8 cellular contexts compared by ENCODE assay signal in the genomic region with DNA sequence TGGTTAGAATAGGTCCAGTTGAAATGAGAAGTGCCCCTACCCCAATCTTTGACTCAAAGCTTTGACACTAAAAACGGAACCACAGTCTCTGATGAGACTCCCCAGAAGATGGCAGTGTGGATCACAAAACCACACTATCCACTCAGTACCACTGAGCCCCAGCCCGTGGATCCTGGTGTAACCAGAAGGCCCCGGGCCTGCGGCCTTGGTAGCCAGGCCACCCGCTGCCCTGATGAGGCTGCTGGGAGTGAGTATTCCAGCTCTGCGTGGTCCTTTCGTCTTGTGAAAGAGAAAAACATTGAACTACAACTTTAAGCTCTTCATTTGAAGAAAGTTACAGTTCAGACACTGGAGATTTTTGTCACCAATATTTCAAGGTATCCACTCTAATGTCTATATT. TPM values are rescaled to one million over a fixed set of nuclear protein-coding genes. Genes with fewer than 3 reads are reported as not detected.
A peak's percentile ranks its signal among the peaks of the same experiment; 100 is the strongest.
DNase-seq lines count a peak whose midpoint lies in the region; ATAC-seq, FAIRE-seq and TF ChIP-seq lines count a peak whose summit lies in the region.

No MANE protein-coding gene starts in this region.

- intact Hi-C loops in CD4-positive, alpha-beta T cell (cut with DNase I, micrococcal nuclease), result loop anchor here (1.0 to 5.0 kb wide), 9 partner anchors 237 to 1636 kb away; no protein-coding TSS in a partner anchor
- intact Hi-C loops in activated CD4-positive, alpha-beta T cell treated with anti-CD3 and anti-CD28 coated beads for 36 hours (cut with DNase I, micrococcal nuclease), result loop anchor here (1.0 to 10.0 kb wide), 4 partner anchors 233 to 1536 kb away; no protein-coding TSS in a partner anchor

- DNase-seq in CD4-positive, alpha-beta T cell, result peak; percentile 28 to 54 (median 42)
- peak; percentile 90 for DNase-seq in H54 (ENCODE audit: insufficient read length, low spot score)
- DNase-seq in NCI-H2227 (lab: John Stamatoyannopoulos, UW; ENCODE audit: unreplicated experiment), result peak; percentile 75
- DNase-seq in activated CD4-positive, alpha-beta T cell treated with anti-CD3 and anti-CD28 coated beads for 36 hours, result peak; percentile 71
- DNase-seq in cerebellum (ENCODE audit: low spot score), result peak; percentile 78
- peak in 3 of 4 experiments; percentile 7 to 30 (median 30) for DNase-seq in stimulated activated CD4-positive, alpha-beta T cell treated with anti-CD3 and anti-CD28 coated beads, Interleukin-1b, Interleukin-23, amount 100 ng/mL, for 24 hours (ENCODE audit: low read depth in 4 of 4, low spot score in 1 of 4)

- no peak overlapping the region for H3K27ac Mint-ChIP-seq in CD4-positive, alpha-beta T cell
- no peak overlapping the region for H3K27ac Mint-ChIP-seq in activated CD4-positive, alpha-beta T cell treated with anti-CD3 and anti-CD28 coated beads for 36 hours

- POLR2A ChIA-PET in CD4-positive, alpha-beta T cell (lab: Charles Lee), result interaction anchor here (0.8 to 1.7 kb wide), 6 partner anchors 12 to 451 kb away, joined by 3 to 8 read pairs (median 3); no protein-coding TSS in a partner anchor
- POLR2A ChIA-PET in activated CD4-positive, alpha-beta T cell treated with anti-CD3 and anti-CD28 coated beads for 36 hours (lab: Charles Lee), result no interaction called here

- H3K4me3 Mint-ChIP-seq in CD4-positive, alpha-beta T cell, result no peak overlapping the region
- H3K4me3 Mint-ChIP-seq in activated CD4-positive, alpha-beta T cell treated with anti-CD3 and anti-CD28 coated beads for 36 hours, result no peak overlapping the region

- no peak overlapping the region for H3K27ac ChIP-seq in CD4-positive, alpha-beta T cell (ENCODE audit: low read depth, low read length)
- H3K27ac ChIP-seq in layer of hippocampus (ENCODE audit: low read depth, low read length), result peak overlapping the region; percentile 38

- H3K9me3 ChIP-seq in CD4-positive, alpha-beta T cell (ENCODE audit: control insufficient read depth, low read length), result no peaks in the 10 kb centered on the region

- H3K36me3 Mint-ChIP-seq in CD4-positive, alpha-beta T cell (ENCODE audit: low read depth), result no peaks in the 10 kb centered on the region
- H3K36me3 Mint-ChIP-seq in activated CD4-positive, alpha-beta T cell treated with anti-CD3 and anti-CD28 coated beads for 36 hours (ENCODE audit: low read depth), result no peaks in the 10 kb centered on the region

- peak; percentile 95 for FAIRE-seq in H54 (lab: Jason Lieb, UNC)

- no peak for TF ChIP-seq POLR2A in H54 (IDR thresholded peaks at IDR 0.05; ENCODE audit: low read depth, low read length)

- H3K27me3 Mint-ChIP-seq in CD4-positive, alpha-beta T cell, result peaks cover 24% of the 10 kb centered on the region
- peaks cover 21% of the 10 kb centered on the region for H3K27me3 Mint-ChIP-seq in activated CD4-positive, alpha-beta T cell treated with anti-CD3 and anti-CD28 coated beads for 36 hours

- CTCF ChIA-PET in CD4-positive, alpha-beta T cell (lab: Charles Lee), result interaction anchor here (0.6 to 3.2 kb wide), 13 partner anchors 9 to 1636 kb away, joined by 3 to 80 read pairs (median 3); no protein-coding TSS in a partner anchor
- CTCF ChIA-PET in activated CD4-positive, alpha-beta T cell treated with anti-CD3 and anti-CD28 coated beads for 36 hours (lab: Charles Lee), result interaction anchor here (0.6 to 5.0 kb wide), 28 partner anchors 9 to 1536 kb away, joined by 3 to 106 read pairs (median 3); a partner anchor contains a TSS

- no peaks in the 10 kb centered on the region for H3K27me3 ChIP-seq in CD4-positive, alpha-beta T cell (ENCODE audit: control insufficient read depth, insufficient read depth, low read length)
- H3K27me3 ChIP-seq in layer of hippocampus (ENCODE audit: control insufficient read depth, insufficient read depth, low read length), result no peaks in the 10 kb centered on the region

- no peaks in the 10 kb centered on the region for H3K4me1 Mint-ChIP-seq in CD4-positive, alpha-beta T cell (ENCODE audit: low read depth)
- H3K4me1 Mint-ChIP-seq in activated CD4-positive, alpha-beta T cell treated with anti-CD3 and anti-CD28 coated beads for 36 hours, result no peaks in the 10 kb centered on the region

- H3K9me3 Mint-ChIP-seq in CD4-positive, alpha-beta T cell, result no peaks in the 10 kb centered on the region
- H3K9me3 Mint-ChIP-seq in activated CD4-positive, alpha-beta T cell treated with anti-CD3 and anti-CD28 coated beads for 36 hours (ENCODE audit: low read depth), result no peaks in the 10 kb centered on the region

- peak; percentile 80 for TF ChIP-seq CTCF in CD4-positive, alpha-beta T cell (IDR thresholded peaks at IDR 0.05)

- peak; percentile 87 for ATAC-seq in CD4-positive, alpha-beta T cell (ENCODE audit: poor library complexity)
- peak; percentile 92 for ATAC-seq in activated CD4-positive, alpha-beta T cell treated with anti-CD3 and anti-CD28 coated beads for 36 hours
- no peak for ATAC-seq in GM21381 (IDR thresholded peaks at IDR 0.05; ENCODE audit: unreplicated experiment)

RNA-seq across cellular contexts. Expression of a gene that starts 42.2 kb away (rescaled TPM):
- total RNA-seq in CD4-positive, alpha-beta T cell, result 1 to 10 TPM; 3.0 to 3.6 TPM
- total RNA-seq in activated CD4-positive, alpha-beta T cell treated with anti-CD3 and anti-CD28 coated beads for 36 hours, result under 1 TPM; 0.39 to 0.47 TPM
- total RNA-seq in cerebellum, result not detected

RNA-seq across cellular contexts. Expression of a gene that starts 45.0 kb away (rescaled TPM):
- 1 to 10 TPM; 6.9 to 7.0 TPM for total RNA-seq in CD4-positive, alpha-beta T cell
- 1 to 10 TPM; 8.9 to 9.5 TPM for total RNA-seq in activated CD4-positive, alpha-beta T cell treated with anti-CD3 and anti-CD28 coated beads for 36 hours
- 67.2 TPM for total RNA-seq in cerebellum

Comparison
In these comparisons a context has a peak if more than half of its experiments do, and no peak if none do; other contexts are left out.
1. DNase-seq: peak in every context shown above with its lines; median percentile 90 in H54; 78 in cerebellum; 75 in NCI-H2227; 71 in activated CD4-positive, alpha-beta T cell treated with anti-CD3 and anti-CD28 coated beads for 36 hours; 42 in CD4-positive, alpha-beta T cell; 30 in stimulated activated CD4-positive, alpha-beta T cell treated with anti-CD3 and anti-CD28 coated beads, Interleukin-1b, Interleukin-23, amount 100 ng/mL, for 24 hours.